Comparison of ENCODE assay signal across 8 cellular contexts in the genomic region with DNA sequence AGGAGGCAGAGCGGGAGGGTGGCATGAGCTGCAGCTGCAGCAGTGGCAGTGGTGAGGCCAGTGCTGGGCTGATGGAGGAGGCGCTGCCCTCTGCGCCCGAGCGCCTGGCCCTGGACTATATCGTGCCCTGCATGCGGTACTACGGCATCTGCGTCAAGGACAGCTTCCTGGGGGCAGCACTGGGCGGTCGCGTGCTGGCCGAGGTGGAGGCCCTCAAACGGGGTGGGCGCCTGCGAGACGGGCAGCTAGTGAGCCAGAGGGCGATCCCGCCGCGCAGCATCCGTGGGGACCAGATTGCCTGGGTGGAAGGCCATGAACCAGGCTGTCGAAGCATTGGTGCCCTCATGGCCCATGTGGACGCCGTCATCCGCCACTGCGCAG. TPM values are rescaled to one million over a fixed set of nuclear protein-coding genes. Genes with fewer than 3 reads are reported as not detected.
DNase-seq lines count a peak whose midpoint lies in the region; ATAC-seq and TF ChIP-seq lines count a peak whose summit lies in the region.

No MANE protein-coding gene starts in this region.

- no peaks in the 10 kb centered on the region for H3K9me3 ChIP-seq in DND-41 (ENCODE audit: insufficient read depth, low read length, severe bottlenecking)
- no peaks in the 10 kb centered on the region for H3K9me3 ChIP-seq in SK-N-MC (ENCODE audit: low read depth, low read length)
- no peaks in the 10 kb centered on the region for H3K9me3 ChIP-seq in esophagus muscularis mucosa

- intact Hi-C loops in esophagus muscularis mucosa (cut with DNase I), result loop anchor here (5.0 kb wide), 1 partner anchor 139 kb away; no protein-coding TSS in a partner anchor

- ATAC-seq in DND-41 (ENCODE audit: insufficient read depth, low read depth) (no peak), GM19328 (IDR thresholded peaks at IDR 0.05; ENCODE audit: unreplicated experiment) (no peak)

- no peak for TF ChIP-seq EP300 in esophagus muscularis mucosa (IDR thresholded peaks at IDR 0.05)

- peak overlapping the region in 1 of 2 experiments; percentile 79; a peak in 2 of 4 replicates for H3K4me3 ChIP-seq in DND-41 (ENCODE audit: low read depth in 1 of 2, low read length in 2 of 2)
- H3K4me3 ChIP-seq in SK-N-MC, result peak overlapping the region; percentile 94
- peak overlapping the region; percentile 77 to 99 (median 98) for H3K4me3 ChIP-seq in esophagus muscularis mucosa
- peak overlapping the region; percentile 2 for H3K4me3 ChIP-seq in retinal pigment epithelial cell (ENCODE audit: low read length)

- H3K79me2 ChIP-seq in DND-41 (ENCODE audit: insufficient read depth, low read length), result peaks cover 71% of the 10 kb centered on the region

- DNase-seq in DND-41 (no peak), SK-N-MC (ENCODE audit: low read depth, low spot score) (no peak), esophagus muscularis mucosa (ENCODE audit: extremely low spot score) (no peak), retinal pigment epithelial cell (ENCODE audit: low read depth) (no peak), NCI-H2227 treated with DMSO at 0.1 percent for 48 hours (lab: John Stamatoyannopoulos, UW) (no peak), islet precursor cell (no peak), erythroblast (lab: John Stamatoyannopoulos, UW) (no peak)

- TF ChIP-seq POLR2A in esophagus muscularis mucosa (IDR thresholded peaks at IDR 0.05; ENCODE audit: low read depth) (no peak), erythroblast (IDR thresholded peaks at IDR 0.05; ENCODE audit: low read length) (no peak)

- H3K4me1 ChIP-seq in DND-41 (ENCODE audit: insufficient read depth, low read length), result peaks cover 64% of the 10 kb centered on the region
- peaks cover 66 to 73% (median 71%) of the 10 kb centered on the region in 4 donors for H3K4me1 ChIP-seq in esophagus muscularis mucosa

- no peak overlapping the region for H2AFZ ChIP-seq in DND-41 (ENCODE audit: low read depth, low read length)

- H3K9ac ChIP-seq in DND-41 (ENCODE audit: low read depth, low read length) (peak overlapping the region; percentile 92), SK-N-MC (ENCODE audit: insufficient read length) (peak overlapping the region; percentile 92)

- H3K36me3 ChIP-seq in DND-41 (ENCODE audit: insufficient read depth, low read length), result peaks cover 57% of the 10 kb centered on the region
- peaks cover 48% of the 10 kb centered on the region for H3K36me3 ChIP-seq in SK-N-MC (ENCODE audit: insufficient read depth, low read length)
- H3K36me3 ChIP-seq in esophagus muscularis mucosa, result peaks cover 5 to 27% (median 25%) of the 10 kb centered on the region in 4 donors

- H3K27ac ChIP-seq in DND-41 (ENCODE audit: low read length) (no peak overlapping the region), SK-N-MC (no peak overlapping the region), esophagus muscularis mucosa (replicated peaks in 1 of 4) (peak overlapping the region; percentile 95 to 99 (median 96))

- 80% methylated on average over 8 of the region's 27 CpGs for WGBS in esophagus muscularis mucosa

- H3K4me2 ChIP-seq in DND-41 (ENCODE audit: insufficient read depth, low read length), result peak overlapping the region; percentile 70

- H4K20me1 ChIP-seq in DND-41 (ENCODE audit: insufficient read depth, low read length), result peaks cover 61% of the 10 kb centered on the region

- no peak for TF ChIP-seq CTCF in DND-41 (IDR thresholded peaks at IDR 0.05; ENCODE audit: borderline replicate concordance, extremely low read depth, low read length, poor library complexity, severe bottlenecking)
- TF ChIP-seq CTCF in esophagus muscularis mucosa (IDR thresholded peaks at IDR 0.05), result no peak
- no peak for TF ChIP-seq CTCF in retinal pigment epithelial cell (conservative IDR thresholded peaks at IDR 0.05; ENCODE audit: low read depth, low read length)

- H3K27me3 ChIP-seq in DND-41 (ENCODE audit: insufficient read depth, low read length, poor library complexity), result no peaks in the 10 kb centered on the region
- H3K27me3 ChIP-seq in esophagus muscularis mucosa, result no peaks in the 10 kb centered on the region

RNA-seq across cellular contexts. Expression of gene EGLN2, which starts 2.0 kb away (rescaled TPM):
- total RNA-seq in esophagus muscularis mucosa, result 100 to 1,000 TPM in 2 of 4 donors, 10 to 100 TPM in 2; 93.1 to 131 (median 101) TPM

RNA-seq across cellular contexts. Expression of gene RAB4B, which starts 22.9 kb away (rescaled TPM):
- total RNA-seq in esophagus muscularis mucosa, result 10 to 100 TPM; 22.9 to 26.6 (median 23.2) TPM

RNA-seq across cellular contexts. Expression of gene MIA, which starts 25.7 kb away (rescaled TPM):
- 1 to 10 TPM; 2.1 to 4.1 (median 2.7) TPM for total RNA-seq in esophagus muscularis mucosa

RNA-seq across cellular contexts. Expression of gene CYP2A6, which starts 49.3 kb away (rescaled TPM):
- not detected for total RNA-seq in esophagus muscularis mucosa

RNA-seq across cellular contexts. Expression of gene SNRPA, which starts 50.0 kb away (rescaled TPM):
- 10 to 100 TPM; 47.3 to 69.1 (median 57.6) TPM for total RNA-seq in esophagus muscularis mucosa

Comparison
In these comparisons a context has a peak if more than half of its experiments do, and no peak if none do; other contexts are left out.
1. H3K27ac ChIP-seq: peak in esophagus muscularis mucosa (4 of 4); none in DND-41 (single experiment) and SK-N-MC (single experiment).